In the genomic region with DNA sequence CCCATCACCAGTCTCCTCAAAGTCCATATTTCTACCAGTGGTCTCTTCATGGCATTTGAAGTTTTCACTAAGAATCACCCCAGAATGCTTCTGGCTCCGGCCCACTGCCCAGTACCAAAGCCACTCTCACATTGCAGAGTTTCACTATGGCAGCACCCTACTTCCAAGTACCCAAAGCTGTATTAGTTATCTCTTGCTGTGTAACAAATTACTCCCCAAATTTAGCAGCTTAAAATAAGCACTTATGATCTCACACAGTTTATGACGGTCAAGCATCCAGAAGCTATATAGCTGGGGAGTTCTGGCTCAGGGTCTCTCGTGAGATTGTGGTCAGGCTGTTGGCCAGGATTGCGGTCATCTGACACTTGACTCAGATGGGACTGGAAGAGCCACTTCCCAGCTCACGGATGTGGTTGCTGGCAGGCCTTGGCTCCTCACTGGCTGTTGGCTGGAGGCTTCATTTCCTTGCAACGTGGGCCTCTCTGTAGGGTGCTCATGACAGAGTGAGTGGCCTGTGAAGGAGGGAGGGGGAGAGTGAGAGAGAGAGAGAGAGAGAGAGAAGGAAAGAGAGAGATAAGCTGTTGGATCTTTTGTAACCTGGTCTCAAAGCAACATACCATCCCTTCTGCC, we compare ENCODE assay signal across 13 cellular contexts.
DNase-seq lines count a peak whose midpoint lies in the region; ATAC-seq and TF ChIP-seq lines count a peak whose summit lies in the region.
"Had no signal": no experiment of that assay in that cellular context is flagged by ENCODE, and none has a peak within 500 bp of the region (broad histone marks: within the 10 kb centered on the region; RNA-seq: fewer than 3 reads in every experiment).

No MANE protein-coding gene starts in this region.

- no peak overlapping the region for H2BK5ac ChIP-seq in mesendoderm (ENCODE audit: low read length)

- TF ChIP-seq CTCF in uterus (IDR thresholded peaks at IDR 0.05) (no peak), omental fat pad (IDR thresholded peaks at IDR 0.05) (no peak)

- no peak overlapping the region for H2AK5ac ChIP-seq in mesendoderm (ENCODE audit: low read length)

- H3K79me1 ChIP-seq in mesendoderm (ENCODE audit: low read length): no peaks in the 10 kb centered on the region

- no peak overlapping the region for H3K56ac ChIP-seq in mesendoderm (ENCODE audit: low read length)

- no peak overlapping the region for H3K4me2 ChIP-seq in mesendoderm (ENCODE audit: low read length)

- no peak overlapping the region for H3K27ac ChIP-seq in right cardiac atrium (ENCODE audit: low read length)
- H3K27ac ChIP-seq in uterus: peak overlapping the region; percentile 73 to 75
- no peak overlapping the region for H3K27ac ChIP-seq in mesendoderm (ENCODE audit: low read depth, low read length)
- H3K27ac ChIP-seq: colonic mucosa, RWPE1 had no signal

- TF ChIP-seq POLR2A in uterus (IDR thresholded peaks at IDR 0.05): no peak

- H4K5ac ChIP-seq in mesendoderm (ENCODE audit: low read length): no peak overlapping the region

- H3K4me1 ChIP-seq in right cardiac atrium (ENCODE audit: control insufficient read depth, insufficient read depth, low read length) (peaks cover 8% of the 10 kb centered on the region), uterus (no peaks in the 10 kb centered on the region), mesendoderm (ENCODE audit: control insufficient read depth, low read depth, low read length) (peaks cover 2% of the 10 kb centered on the region)
- H3K4me1 ChIP-seq: colonic mucosa had no signal

- no peaks in the 10 kb centered on the region for H3K36me3 ChIP-seq in uterus
- H3K36me3 ChIP-seq in mesendoderm (ENCODE audit: control insufficient read depth, insufficient read depth, low read length): no peaks in the 10 kb centered on the region
- H3K36me3 ChIP-seq: colonic mucosa had no signal

- 47% methylated on average over 6 of the region's 6 CpGs for WGBS in right cardiac atrium
- WGBS in mesendoderm (ENCODE audit: extremely low coverage, insufficient coverage, low lambda C conversion rate): no CpG with 5 or more reads among the region's 6 CpGs

- no peaks in the 10 kb centered on the region for H3K79me2 ChIP-seq in mesendoderm (ENCODE audit: control insufficient read depth, insufficient read depth, low read length)

- peak; percentile 61 for DNase-seq in Right ventricle myocardium superior
- no peak for DNase-seq in cardiac septum (ENCODE audit: low spot score)
- peak; percentile 19 for DNase-seq in amniotic stem cell (lab: John Stamatoyannopoulos, UW)
- DNase-seq in right cardiac atrium: peak in 2 of 3 donors; percentile 45 to 57
- peak in 1 of 2 donors; percentile 62 for DNase-seq in uterus
- no peak for DNase-seq in SW480 (ENCODE audit: low spot score)
- no peak for DNase-seq in omental fat pad (ENCODE audit: low spot score)
- no peak for DNase-seq in mesendoderm
- DNase-seq: AML-193; colonic mucosa; NCI-H1048; stimulated activated CD4-positive, alpha-beta T cell treated with anti-CD3 and anti-CD28 coated beads, Interleukin-1b, Interleukin-23, amount 100 ng/mL, for 48 hours had no signal

- H2BK15ac ChIP-seq in mesendoderm (replicated peaks; ENCODE audit: low read depth): no peak overlapping the region

- no peak overlapping the region for H3K4me3 ChIP-seq in right cardiac atrium (ENCODE audit: low read length)
- H3K4me3 ChIP-seq in uterus: no peak overlapping the region
- no peak overlapping the region for H3K4me3 ChIP-seq in mesendoderm (ENCODE audit: low read length)
- H3K4me3 ChIP-seq: colonic mucosa had no signal

- intact Hi-C loops in Right ventricle myocardium superior (cut with DNase I): no loop called here
- intact Hi-C loops in cardiac septum (cut with DNase I): no loop called here
- intact Hi-C loops in right cardiac atrium (cut with DNase I): no loop called here
- intact Hi-C loops in uterus (cut with DNase I; ENCODE audit: low total_unique reads): no loop called here

- no peak overlapping the region for H3K23ac ChIP-seq in mesendoderm (ENCODE audit: low read length)

- no peaks in the 10 kb centered on the region for H3K27me3 ChIP-seq in right cardiac atrium (ENCODE audit: control insufficient read depth, insufficient read depth)
- H3K27me3 ChIP-seq in uterus: no peaks in the 10 kb centered on the region
- no peaks in the 10 kb centered on the region for H3K27me3 ChIP-seq in mesendoderm (ENCODE audit: insufficient read depth, low read length, poor library complexity)
- H3K27me3 ChIP-seq: colonic mucosa had no signal

- no peak overlapping the region for H3K18ac ChIP-seq in mesendoderm (ENCODE audit: low read length)

- H3K9me3 ChIP-seq in right cardiac atrium (ENCODE audit: control insufficient read depth, low read length) (no peaks in the 10 kb centered on the region), uterus (no peaks in the 10 kb centered on the region)
- H3K9me3 ChIP-seq: colonic mucosa had no signal

- no peak overlapping the region for H3K9ac ChIP-seq in mesendoderm (ENCODE audit: low read length)

- H3K4ac ChIP-seq in mesendoderm (ENCODE audit: low read depth, low read length): no peak overlapping the region

- no peak overlapping the region for H4K8ac ChIP-seq in mesendoderm (ENCODE audit: low read depth, low read length)

- peak; percentile 26 for ATAC-seq in Right ventricle myocardium superior (ENCODE audit: poor library complexity)
- ATAC-seq in right cardiac atrium: peak; percentile 19 to 57
- ATAC-seq in omental fat pad (ENCODE audit: low FRiP score): no peak

- no peak overlapping the region for H2BK120ac ChIP-seq in mesendoderm (ENCODE audit: low read depth, low read length)

Comparison
In these comparisons a context has a peak if more than half of its experiments do, and no peak if none do; other contexts are left out.
1. DNase-seq: peak in Right ventricle myocardium superior (single experiment), amniotic stem cell (single experiment) and right cardiac atrium (2 of 3); none in cardiac septum (single experiment), SW480 (single experiment), omental fat pad (single experiment) and mesendoderm (single experiment).
2. H3K27ac ChIP-seq: peak in uterus (2 of 2); none in right cardiac atrium (single experiment) and mesendoderm (single experiment).